9 cellular contexts compared by ENCODE assay signal in the genomic region with DNA sequence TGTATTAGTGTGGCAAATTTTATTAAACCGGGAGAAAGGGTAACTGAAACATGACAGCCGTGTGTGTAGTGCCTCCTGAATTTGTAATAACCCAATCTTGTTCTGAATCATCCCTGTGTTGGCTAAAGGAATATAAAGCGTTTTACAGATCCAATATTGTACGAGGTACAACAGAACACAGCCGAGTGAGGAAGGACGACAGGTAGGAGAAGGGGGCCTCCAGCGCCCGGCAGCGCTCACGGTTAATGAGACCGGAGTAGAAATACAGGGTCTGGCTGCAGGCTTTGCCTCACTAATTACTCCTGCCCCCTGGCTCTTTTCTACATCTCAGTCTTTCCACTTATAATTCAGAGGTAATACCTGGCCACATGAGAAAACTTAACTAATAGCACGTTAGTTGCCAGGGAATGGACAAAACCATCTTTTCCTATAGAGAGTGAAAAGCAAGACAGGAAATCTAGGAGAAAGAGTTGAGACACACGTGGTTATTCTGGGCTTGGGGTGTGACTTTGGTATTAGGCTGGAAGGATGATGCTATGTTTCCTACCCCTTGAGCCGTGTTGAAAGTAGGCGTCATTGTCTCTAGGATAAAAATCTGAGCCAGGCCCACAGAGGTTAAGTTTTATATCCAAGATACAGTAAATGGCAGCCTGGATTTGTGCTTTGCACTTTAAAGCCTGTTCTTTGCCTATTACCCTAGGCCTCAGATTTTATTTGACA. TPM values are rescaled to one million over a fixed set of nuclear protein-coding genes. Genes with fewer than 3 reads are reported as not detected.
DNase-seq lines count a peak whose midpoint lies in the region; ATAC-seq and TF ChIP-seq lines count a peak whose summit lies in the region.
"Had no signal": no experiment of that assay in that cellular context is flagged by ENCODE, and none has a peak within 500 bp of the region (broad histone marks: within the 10 kb centered on the region; RNA-seq: fewer than 3 reads in every experiment).

No MANE protein-coding gene starts in this region.

- peaks cover 35% of the 10 kb centered on the region for H3K27me3 ChIP-seq in BLaER1
- peaks cover 45% of the 10 kb centered on the region for H3K27me3 ChIP-seq in HUES64 (ENCODE audit: insufficient read depth, low read length)
- H3K27me3 ChIP-seq in dorsolateral prefrontal cortex: peaks cover 0 to 3% (median 0%) of the 10 kb centered on the region in 45 donors
- peaks cover 8% of the 10 kb centered on the region for H3K27me3 ChIP-seq in neural cell (ENCODE audit: insufficient read depth, low read depth, low read length)

- no peaks in the 10 kb centered on the region for H3K9me3 Mint-ChIP-seq in activated CD4-positive, alpha-beta memory T cell treated with anti-CD3 and anti-CD28 coated beads, Interleukin-2, amount 10 ng/mL, durations not matched to agents 7 days and 5 days

- H3F3A ChIP-seq in neural cell (ENCODE audit: insufficient read depth, low read length, poor library complexity, severe bottlenecking): no peaks in the 10 kb centered on the region

- H3K4me3 Mint-ChIP-seq in activated CD4-positive, alpha-beta memory T cell treated with anti-CD3 and anti-CD28 coated beads, Interleukin-2, amount 10 ng/mL, durations not matched to agents 7 days and 5 days: no peak overlapping the region

- no peak overlapping the region for H3K27ac Mint-ChIP-seq in activated CD4-positive, alpha-beta memory T cell treated with anti-CD3 and anti-CD28 coated beads, Interleukin-2, amount 10 ng/mL, durations not matched to agents 7 days and 5 days

- H3K9ac ChIP-seq in BLaER1 (no peak overlapping the region), HUES64 (ENCODE audit: low read depth, low read length) (no peak overlapping the region), neural cell (ENCODE audit: low read length) (peak overlapping the region; percentile 60)

- no peak overlapping the region for H3K27ac ChIP-seq in BLaER1
- H3K27ac ChIP-seq in HUES64 (ENCODE audit: low read depth, low read length): no peak overlapping the region
- H3K27ac ChIP-seq in dorsolateral prefrontal cortex: peak overlapping the region; percentile 81 to 99 (median 96)
- no peak overlapping the region for H3K27ac ChIP-seq in neural cell (ENCODE audit: low read length)

- WGBS in HUES64: 47% methylated on average over 15 of the region's 15 CpGs

- CTCF ChIA-PET in activated CD4-positive, alpha-beta memory T cell treated with anti-CD3 and anti-CD28 coated beads, Interleukin-2, amount 10 ng/mL, durations not matched to agents 7 days and 5 days (lab: Charles Lee): interaction anchor here (0.6 kb wide), 1 partner anchor 8 kb away, joined by 4 read pairs; no protein-coding TSS in a partner anchor

- no peaks in the 10 kb centered on the region for H3K9me2 ChIP-seq in neural cell (ENCODE audit: insufficient read depth, low read length)

- H2AFZ ChIP-seq in neural cell (ENCODE audit: low read depth, low read length): no peak overlapping the region

- DNase-seq in dorsolateral prefrontal cortex (peak in 1 of 10 donors; percentile 20), GM19240 (ENCODE audit: insufficient read length, low spot score) (no peak), DMS 273 (lab: John Stamatoyannopoulos, UW; ENCODE audit: unreplicated experiment) (no peak)
- no peak for DNase-seq in activated CD4-positive, alpha-beta memory T cell treated with anti-CD3 and anti-CD28 coated beads, Interleukin-2, amount 10 ng/mL, durations not matched to agents 7 days and 5 days

- POLR2A ChIA-PET in activated CD4-positive, alpha-beta memory T cell treated with anti-CD3 and anti-CD28 coated beads, Interleukin-2, amount 10 ng/mL, durations not matched to agents 7 days and 5 days (lab: Charles Lee): no interaction called here

- H3K4me3 ChIP-seq in BLaER1: no peak overlapping the region; the same call in 1 of the 2 replicates
- H3K4me3 ChIP-seq in HUES64 (ENCODE audit: low read length): peak overlapping the region; percentile 63
- H3K4me3 ChIP-seq in dorsolateral prefrontal cortex: peak overlapping the region; percentile 39 to 74 (median 58)
- peak overlapping the region; percentile 70 for H3K4me3 ChIP-seq in neural cell (ENCODE audit: low read length)

- TF ChIP-seq RAD21 in neural cell (conservative IDR thresholded peaks at IDR 0.05): no peak

- no peak for ATAC-seq in GM19023 (IDR thresholded peaks at IDR 0.05; ENCODE audit: unreplicated experiment)

- H4K20me1 ChIP-seq in BLaER1 (no peaks in the 10 kb centered on the region), neural cell (ENCODE audit: insufficient read depth) (no peaks in the 10 kb centered on the region)

- H3K27me3 Mint-ChIP-seq in activated CD4-positive, alpha-beta memory T cell treated with anti-CD3 and anti-CD28 coated beads, Interleukin-2, amount 10 ng/mL, durations not matched to agents 7 days and 5 days: peaks cover 44% of the 10 kb centered on the region

- H3K36me3 Mint-ChIP-seq in activated CD4-positive, alpha-beta memory T cell treated with anti-CD3 and anti-CD28 coated beads, Interleukin-2, amount 10 ng/mL, durations not matched to agents 7 days and 5 days (ENCODE audit: low read depth): no peaks in the 10 kb centered on the region

- H3K4me2 ChIP-seq in BLaER1 (peak overlapping the region; percentile 95), neural cell (ENCODE audit: low read length) (no peak overlapping the region)

- no peaks in the 10 kb centered on the region for H3K4me1 Mint-ChIP-seq in activated CD4-positive, alpha-beta memory T cell treated with anti-CD3 and anti-CD28 coated beads, Interleukin-2, amount 10 ng/mL, durations not matched to agents 7 days and 5 days

- no peak for TF ChIP-seq EP300 in neural cell (conservative IDR thresholded peaks at IDR 0.05; ENCODE audit: poor library complexity, severe bottlenecking)

- H3K36me3 ChIP-seq in BLaER1 (no peaks in the 10 kb centered on the region), HUES64 (ENCODE audit: insufficient read depth, low read length) (no peaks in the 10 kb centered on the region), neural cell (ENCODE audit: insufficient read depth, low read length) (no peaks in the 10 kb centered on the region)

- TF ChIP-seq CTCF in dorsolateral prefrontal cortex (IDR thresholded peaks at IDR 0.05 in 54 of 56, conservative IDR thresholded peaks at IDR 0.05 in 2 of 56; ENCODE audit: low read depth in 1 of 56, partially characterized antibody in 56 of 56): no peak
- TF ChIP-seq CTCF in neural cell (IDR thresholded peaks at IDR 0.05; ENCODE audit: poor library complexity, severe bottlenecking): no peak

- H3K4me1 ChIP-seq in BLaER1 (peaks cover 19% of the 10 kb centered on the region), HUES64 (ENCODE audit: insufficient read depth, low read length) (peaks cover 42% of the 10 kb centered on the region)

- intact Hi-C loops in dorsolateral prefrontal cortex (cut with DNase I): loop anchor here (2.0 to 5.0 kb wide), 3 partner anchors 55 to 387 kb away; partner anchors contain the start of gene GRIK4 (in 1 of the 2)

- H3K9me3 ChIP-seq in BLaER1 (no peaks in the 10 kb centered on the region), HUES64 (ENCODE audit: insufficient read depth, low read depth, low read length) (no peaks in the 10 kb centered on the region), neural cell (ENCODE audit: low read length) (no peaks in the 10 kb centered on the region)

- H3K79me2 ChIP-seq in neural cell (replicated peaks; ENCODE audit: insufficient read depth, low read length): no peaks in the 10 kb centered on the region

TF ChIP-seq in neural cell, 6 proteins besides CTCF, POLR2A, EP300 and RAD21:
- no peak for TF ChIP-seq POLR2AphosphoS5 (IDR thresholded peaks at IDR 0.05)

RNA-seq across cellular contexts. Expression of gene GRIK4, which starts 54.0 kb away (rescaled TPM):
- polyA plus RNA-seq in HUES64 (2013, experiment 1 of 2): 0.35 TPM
- polyA plus RNA-seq in HUES64 (2013, experiment 2 of 2): 0.70 TPM
- 10 to 100 TPM in 116 of 120 experiments, 1 to 10 TPM in 4; 7.8 to 24.1 (median 14.8) TPM for total RNA-seq in dorsolateral prefrontal cortex
- polyA plus RNA-seq in neural cell: 3.4 and 8.2 TPM in 2 replicates
- 7.9 and 8.0 TPM in 2 replicates for polyA minus RNA-seq in neural cell
- not detected for total RNA-seq in activated CD4-positive, alpha-beta memory T cell treated with anti-CD3 and anti-CD28 coated beads, Interleukin-2, amount 10 ng/mL, durations not matched to agents 7 days and 5 days
- total RNA-seq: SK-MEL-5 had no signal

Comparison
In these comparisons a context has a peak if more than half of its experiments do, and no peak if none do; other contexts are left out.
1. H3K27ac ChIP-seq: peak in dorsolateral prefrontal cortex (59 of 59); none in BLaER1 (single experiment), HUES64 (single experiment) and neural cell (single experiment).
2. RNA of gene GRIK4, which starts 54.0 kb away (total RNA-seq): 7.8 to 24.1 TPM in dorsolateral prefrontal cortex; not detected in activated CD4-positive, alpha-beta memory T cell treated with anti-CD3 and anti-CD28 coated beads, Interleukin-2, amount 10 ng/mL, durations not matched to agents 7 days and 5 days; every median in the first group is over 4 times any median in the second.